ENCODE assay signal across 20 cellular contexts in the genomic region with DNA sequence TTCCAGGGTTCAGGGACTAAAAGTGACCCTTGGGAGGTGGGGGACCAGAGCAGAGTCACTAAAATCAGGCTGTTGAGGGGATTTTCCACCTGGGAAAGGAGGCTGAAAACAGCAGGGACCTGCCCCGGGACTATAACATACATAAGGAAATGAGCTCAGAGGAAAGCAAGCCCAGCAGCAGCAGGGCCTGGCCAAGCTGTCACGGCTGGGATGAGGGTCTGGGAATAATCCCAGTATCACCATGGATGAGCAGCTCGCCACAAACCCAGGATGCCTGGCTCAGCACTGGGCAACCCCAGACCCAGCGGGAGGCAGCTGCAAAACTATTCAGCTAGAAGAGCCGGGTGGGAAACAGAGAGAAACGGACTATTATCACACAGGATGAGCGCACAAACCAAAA.
DNase-seq lines count a peak whose midpoint lies in the region; ATAC-seq, FAIRE-seq and TF ChIP-seq lines count a peak whose summit lies in the region.
"Had no signal": no experiment of that assay in that cellular context is flagged by ENCODE, and none has a peak within 500 bp of the region (broad histone marks: within the 10 kb centered on the region; RNA-seq: fewer than 3 reads in every experiment).

No MANE protein-coding gene starts in this region.

- TF ChIP-seq POLR2A in endothelial cell of umbilical vein (IDR thresholded peaks at IDR 0.05; ENCODE audit: low read depth, low read length): no peak

- H4K20me1 ChIP-seq in endothelial cell of umbilical vein (replicated peaks; ENCODE audit: control insufficient read depth, extremely low read depth, insufficient read depth, low read length): no peaks in the 10 kb centered on the region
- no peaks in the 10 kb centered on the region for H4K20me1 ChIP-seq in smooth muscle cell (ENCODE audit: low read depth)

- dilution Hi-C loops in endothelial cell of umbilical vein (cut with MboI; ENCODE audit: extremely low pct_ligation_motif_present, low sequenced_read_pairs): no loop called here

- DNase-seq in SK-N-MC (ENCODE audit: low read depth, low spot score): no peak
- DNase-seq in endothelial cell of umbilical vein (ENCODE audit: low read depth, low spot score): peak; percentile 74
- DNase-seq in mesenteric fat pad (ENCODE audit: low spot score): peak; percentile 59
- no peak for DNase-seq in smooth muscle cell (lab: John Stamatoyannopoulos, UW; ENCODE audit: unreplicated experiment)
- DNase-seq in stimulated activated naive CD8-positive, alpha-beta T cell treated with anti-CD3 and anti-CD28 coated beads, Interleukin-15, Interleukin-2, amounts not matched to agents 100 U/mL and 50 U/mL, for 24 hours: no peak
- DNase-seq in small intestine: no peak
- DNase-seq: activated CD4-positive, alpha-beta T cell treated with anti-CD3 and anti-CD28 coated beads, Interleukin-2, amount 50 U/mL, for 4 hours; activated naive CD4-positive, alpha-beta T cell treated with Interleukin-2 at 50 U/mL for 16 hours; effector CD4-positive, alpha-beta T cell; left colon; occipital lobe; stimulated activated naive CD4-positive, alpha-beta T cell treated with Interleukin-2 at 50 U/mL for 16 hours; transverse colon had no signal

- H2AFZ ChIP-seq in endothelial cell of umbilical vein (ENCODE audit: low read depth, low read length): peak overlapping the region; percentile 56
- H2AFZ ChIP-seq in smooth muscle cell (ENCODE audit: low read depth): no peak overlapping the region
- H2AFZ ChIP-seq: GM23338 had no signal

- H3K9ac ChIP-seq in SK-N-MC (ENCODE audit: insufficient read length): no peak overlapping the region
- H3K9ac ChIP-seq in endothelial cell of umbilical vein (replicated peaks; ENCODE audit: extremely low read depth, insufficient read depth, low read length): peak overlapping the region; percentile 20
- no peak overlapping the region for H3K9ac ChIP-seq in smooth muscle cell (ENCODE audit: low read depth)

- FAIRE-seq in endothelial cell of umbilical vein (lab: Jason Lieb, UNC): no peak
- FAIRE-seq in small intestine (lab: Jason Lieb, UNC): no peak
- FAIRE-seq: GM19239, K562, TTC549 had no signal

- 42% methylated on average over 7 of the region's 7 CpGs for WGBS in smooth muscle cell (ENCODE audit: low lambda C conversion rate)
- WGBS in small intestine, 3 donors: 86 to 91% (median 89%) methylated on average over 7 of the region's 7 CpGs

- no peaks in the 10 kb centered on the region; the same call in 1 of the 2 replicates for H3K36me3 ChIP-seq in SK-N-MC (ENCODE audit: insufficient read depth, low read length)
- H3K36me3 ChIP-seq in endothelial cell of umbilical vein (ENCODE audit: control insufficient read depth in 2 of 2, extremely low read depth in 1 of 2, insufficient read depth in 2 of 2, low read length in 2 of 2): no peaks in the 10 kb centered on the region
- H3K36me3 ChIP-seq in smooth muscle cell (ENCODE audit: low read depth): no peaks in the 10 kb centered on the region
- H3K36me3 ChIP-seq in small intestine (ENCODE audit: control insufficient read depth in 2 of 2, insufficient read depth in 2 of 2, low read length in 2 of 2): no peaks in the 10 kb centered on the region
- H3K36me3 ChIP-seq: ascending aorta, transverse colon had no signal

- H3K4me2 ChIP-seq in endothelial cell of umbilical vein (ENCODE audit: insufficient read depth, low read length) (peak overlapping the region; percentile 57), smooth muscle cell (peak overlapping the region; percentile 23)
- H3K4me2 ChIP-seq: GM23338 had no signal

- H3K79me2 ChIP-seq in endothelial cell of umbilical vein (ENCODE audit: control insufficient read depth, insufficient read depth, low read length) (no peaks in the 10 kb centered on the region), smooth muscle cell (ENCODE audit: low read depth) (no peaks in the 10 kb centered on the region)

- ATAC-seq in GM19455 (IDR thresholded peaks at IDR 0.05; ENCODE audit: unreplicated experiment) (no peak), HG03280 (IDR thresholded peaks at IDR 0.05; ENCODE audit: unreplicated experiment) (no peak)
- no peak for ATAC-seq in stimulated activated naive CD8-positive, alpha-beta T cell treated with anti-CD3 and anti-CD28 coated beads, Interleukin-15, Interleukin-2, amounts not matched to agents 100 U/mL and 50 U/mL, for 24 hours
- ATAC-seq: GM23338, K562, left colon had no signal

- H3K27me3 ChIP-seq in endothelial cell of umbilical vein (ENCODE audit: control insufficient read depth in 2 of 2, insufficient read depth in 2 of 2, low read length in 2 of 2) (no peaks in the 10 kb centered on the region), smooth muscle cell (ENCODE audit: low read depth) (no peaks in the 10 kb centered on the region), small intestine (ENCODE audit: control insufficient read depth in 2 of 2, insufficient read depth in 2 of 2, low read length in 2 of 2) (no peaks in the 10 kb centered on the region)
- H3K27me3 ChIP-seq: ascending aorta, transverse colon had no signal

- H3K4me3 ChIP-seq in SK-N-MC: peak overlapping the region; percentile 30; the same call in 1 of the 2 replicates
- no peak overlapping the region for H3K4me3 ChIP-seq in endothelial cell of umbilical vein (replicated peaks in 1 of 3; ENCODE audit: insufficient read depth in 1 of 3, low read depth in 1 of 3, low read length in 3 of 3)
- no peak overlapping the region for H3K4me3 ChIP-seq in smooth muscle cell
- H3K4me3 ChIP-seq in small intestine (ENCODE audit: low read depth in 1 of 2, low read length in 2 of 2): no peak overlapping the region
- H3K4me3 ChIP-seq: ascending aorta, GM23338, K562, transverse colon had no signal

- H3K4me1 ChIP-seq in endothelial cell of umbilical vein (ENCODE audit: control insufficient read depth, extremely low read depth, insufficient read depth, low read length) (peaks cover 18% of the 10 kb centered on the region), smooth muscle cell (ENCODE audit: low read depth) (peaks cover 4% of the 10 kb centered on the region), small intestine (ENCODE audit: control insufficient read depth in 2 of 2, insufficient read depth in 1 of 2, low read depth in 1 of 2, low read length in 1 of 2) (no peaks in the 10 kb centered on the region)
- H3K4me1 ChIP-seq: ascending aorta, transverse colon had no signal

- no TSS peak for BruUV-seq in endothelial cell of umbilical vein (replicated peaks; lab: Mats Ljungman, UMichigan)

- H3K27ac ChIP-seq in SK-N-MC (peak overlapping the region; percentile 96), endothelial cell of umbilical vein (ENCODE audit: insufficient read depth, low read depth, low read length) (peak overlapping the region; percentile 67), smooth muscle cell (ENCODE audit: low read depth) (peak overlapping the region; percentile 52), small intestine (ENCODE audit: low read depth in 1 of 2, low read length in 1 of 2) (peak overlapping the region in 1 of 2 donors; percentile 21)
- H3K27ac ChIP-seq: ascending aorta, transverse colon had no signal

- CTCF ChIA-PET in endothelial cell of umbilical vein (lab: Charles Lee): interaction anchor here (0.6 to 1.3 kb wide), 3 partner anchors 54 to 115 kb away, joined by 3 to 4 read pairs (median 3); no protein-coding TSS in a partner anchor

- H3K9me1 ChIP-seq in endothelial cell of umbilical vein (replicated peaks; ENCODE audit: control insufficient read depth, extremely low read depth, insufficient read depth, low read length): no peaks in the 10 kb centered on the region

- H3K9me3 ChIP-seq in SK-N-MC (ENCODE audit: low read depth, low read length): no peaks in the 10 kb centered on the region
- H3K9me3 ChIP-seq in endothelial cell of umbilical vein (replicated peaks; ENCODE audit: control insufficient read depth, insufficient read depth, low read length): no peaks in the 10 kb centered on the region
- no peaks in the 10 kb centered on the region for H3K9me3 ChIP-seq in smooth muscle cell (replicated peaks; ENCODE audit: low read depth)
- no peaks in the 10 kb centered on the region for H3K9me3 ChIP-seq in small intestine (ENCODE audit: control insufficient read depth, low read depth)
- H3K9me3 ChIP-seq: ascending aorta, transverse colon had no signal

- intact Hi-C loops in endothelial cell of umbilical vein (cut with micrococcal nuclease): no loop called here

- POLR2A ChIA-PET in endothelial cell of umbilical vein (lab: Charles Lee): no interaction called here

- TF ChIP-seq CTCF in endothelial cell of umbilical vein (IDR thresholded peaks at IDR 0.05; ENCODE audit: extremely low read depth in 1 of 2, insufficient read depth in 1 of 2, low read depth in 1 of 2, low read length in 2 of 2) (no peak), smooth muscle cell (IDR thresholded peaks at IDR 0.05; ENCODE audit: borderline replicate concordance, insufficient read depth, poor library complexity, severe bottlenecking) (no peak)

- no peaks in the 10 kb centered on the region for H3F3A ChIP-seq in smooth muscle cell (ENCODE audit: low read depth)

TF ChIP-seq in endothelial cell of umbilical vein, 7 proteins besides CTCF, POLR2A, EP300 and RAD21:
- TF ChIP-seq MYC (IDR thresholded peaks at IDR 0.05; ENCODE audit: low read depth, low read length): no peak
- no peak for TF ChIP-seq FOS (IDR thresholded peaks at IDR 0.05; ENCODE audit: borderline replicate concordance, insufficient read depth, low read length)
- no peak for TF ChIP-seq GATA2 (IDR thresholded peaks at IDR 0.05; ENCODE audit: insufficient read depth, insufficient read length, low read depth, low read length)
- TF ChIP-seq MAX (IDR thresholded peaks at IDR 0.05; ENCODE audit: insufficient read depth, insufficient read length): no peak
- TF ChIP-seq POLR2AphosphoS5 (IDR thresholded peaks at IDR 0.05; ENCODE audit: insufficient read depth, low read depth, low read length): no peak
- no peak for TF ChIP-seq EZH2 (IDR thresholded peaks at IDR 0.05; ENCODE audit: borderline replicate concordance, low read depth, low read length, severe bottlenecking)
- TF ChIP-seq JUN (IDR thresholded peaks at IDR 0.05; ENCODE audit: borderline replicate concordance, insufficient read depth, insufficient read length, low read depth): no peak
TF ChIP-seq in endothelial cell of umbilical vein: peak in this region for 0.

Comparison
In these comparisons a context has a peak if more than half of its experiments do, and no peak if none do; other contexts are left out.
1. DNase-seq: peak in endothelial cell of umbilical vein (single experiment) and mesenteric fat pad (single experiment); none in SK-N-MC (single experiment), smooth muscle cell (single experiment), stimulated activated naive CD8-positive, alpha-beta T cell treated with anti-CD3 and anti-CD28 coated beads, Interleukin-15, Interleukin-2, amounts not matched to agents 100 U/mL and 50 U/mL, for 24 hours (single experiment) and small intestine (single experiment).